Comparison of ENCODE assay signal across 8 cellular contexts in genomic region chr19:38387550-38388309, GRCh38. TPM values are rescaled to one million over a fixed set of nuclear protein-coding genes. Genes with fewer than 3 reads are reported as not detected.
DNase-seq lines count a peak whose midpoint lies in the region; ATAC-seq and TF ChIP-seq lines count a peak whose summit lies in the region.

Gene GGN, minus strand, starts transcription at chr19:38388034. Its CDS starts 773 bp downstream, at chr19:38387261.

- no peaks in the 10 kb centered on the region for H3K9me2 ChIP-seq in PC-9 (ENCODE audit: insufficient read depth)

- intact Hi-C loops in PC-9 (cut with micrococcal nuclease; ENCODE audit: unreplicated experiment): loop anchor here (1.0 to 10.0 kb wide), 4 partner anchors 13 to 483 kb away; partner anchors contain the start of genes PSMD8, SIPA1L3 and WDR87
- intact Hi-C loops in esophagus muscularis mucosa (cut with DNase I): no loop called here

- H3K4me1 ChIP-seq in PC-9 (replicated peaks; ENCODE audit: insufficient read depth) (peaks cover 8% of the 10 kb centered on the region; the same call in 1 of the 2 replicates), esophagus muscularis mucosa (peaks cover 33 to 47% (median 43%) of the 10 kb centered on the region in 4 donors), mucosa of stomach (ENCODE audit: control insufficient read depth, insufficient read depth, low read length) (peaks cover 25% of the 10 kb centered on the region)

- peak within 1 kb of the TSS; percentile 83 for H2AFZ ChIP-seq in PC-9

- no peaks in the 10 kb centered on the region for H3K9me3 Mint-ChIP-seq in activated T-cell treated with anti-CD3 and anti-CD28 coated beads, Interleukin-2, amount 50 U/mL, for 4 hours

- H3K4me3 Mint-ChIP-seq in activated T-cell treated with anti-CD3 and anti-CD28 coated beads, Interleukin-2, amount 50 U/mL, for 4 hours: peak within 1 kb of the TSS; percentile 82

- no peaks in the 10 kb centered on the region for H4K20me1 ChIP-seq in PC-9 (ENCODE audit: insufficient read depth)

- H3K4me3 ChIP-seq in PC-9: peak within 1 kb of the TSS; percentile 71
- H3K4me3 ChIP-seq in esophagus muscularis mucosa: peak within 1 kb of the TSS; percentile 49 to 72 (median 58)
- H3K4me3 ChIP-seq in mucosa of stomach (ENCODE audit: low read length): peak within 1 kb of the TSS; percentile 28

- CTCF ChIA-PET in GM10248 (lab: Yijun Ruan, JAX): interaction anchor here (0.7 to 4.0 kb wide), 6 partner anchors 9 to 158 kb away, joined by 3 to 43 read pairs (median 4); partner anchors contain the start of genes CATSPERG, FAM98C and PSMD8
- CTCF ChIA-PET in PC-9 (lab: Charles Lee): interaction anchor here (0.5 to 3.0 kb wide), 7 partner anchors 14 to 954 kb away, joined by 3 to 29 read pairs (median 8); partner anchors contain the start of genes C19orf33, FAM98C, PSMD8 and SAMD4B

- TF ChIP-seq EP300 in esophagus muscularis mucosa (IDR thresholded peaks at IDR 0.05): no peak

- ATAC-seq in activated T-cell treated with anti-CD3 and anti-CD28 coated beads, Interleukin-2, amount 50 U/mL, for 4 hours: peak; percentile 72 to 77
- no peak for ATAC-seq in GM21529 (IDR thresholded peaks at IDR 0.05; ENCODE audit: unreplicated experiment)

- POLR2A ChIA-PET in GM10248 (lab: Yijun Ruan, JAX): interaction anchor here (0.6 to 2.3 kb wide), 4 partner anchors 13 to 461 kb away, joined by 3 to 40 read pairs (median 7); partner anchors contain the start of genes FAM98C and PSMD8
- POLR2A ChIA-PET in PC-9 (lab: Charles Lee; ENCODE audit: unreplicated experiment): interaction anchor here (0.5 to 1.5 kb wide), 12 partner anchors 11 to 1048 kb away, joined by 3 to 34 read pairs (median 8); partner anchors contain the start of genes ACTN4, FAM98C, PSMD8 and RPS16

- H3K36me3 ChIP-seq in PC-9 (ENCODE audit: low read depth) (no peaks in the 10 kb centered on the region), esophagus muscularis mucosa (peaks cover 18 to 38% (median 37%) of the 10 kb centered on the region in 4 donors), mucosa of stomach (ENCODE audit: control insufficient read depth, insufficient read depth, low read length) (peaks cover 6% of the 10 kb centered on the region)

- BruUV-seq in PC-9 (replicated peaks; lab: Mats Ljungman, UMichigan): no TSS peak

- no peaks in the 10 kb centered on the region for H3K27me3 ChIP-seq in PC-9 (ENCODE audit: insufficient read depth, low read depth)
- peaks cover 0 to 64% (median 4%) of the 10 kb centered on the region in 4 donors for H3K27me3 ChIP-seq in esophagus muscularis mucosa
- peaks cover 31% of the 10 kb centered on the region for H3K27me3 ChIP-seq in mucosa of stomach (ENCODE audit: control insufficient read depth, insufficient read depth, low read length)

- no peak for TF ChIP-seq POLR2A in esophagus muscularis mucosa (IDR thresholded peaks at IDR 0.05; ENCODE audit: low read depth)

- H3F3A ChIP-seq in PC-9 (ENCODE audit: insufficient read depth, low read depth): peaks cover 28% of the 10 kb centered on the region; the same call in 1 of the 2 replicates

- no peaks in the 10 kb centered on the region for H3K9me3 ChIP-seq in PC-9 (ENCODE audit: insufficient read depth, low read depth)
- H3K9me3 ChIP-seq in esophagus muscularis mucosa: no peaks in the 10 kb centered on the region
- no peaks in the 10 kb centered on the region for H3K9me3 ChIP-seq in mucosa of stomach (ENCODE audit: control insufficient read depth, low read length)

- peaks cover 18% of the 10 kb centered on the region for H3K36me3 Mint-ChIP-seq in activated T-cell treated with anti-CD3 and anti-CD28 coated beads, Interleukin-2, amount 50 U/mL, for 4 hours (ENCODE audit: insufficient read depth)

- no peaks in the 10 kb centered on the region for H3K79me2 ChIP-seq in PC-9 (ENCODE audit: low read depth)

- 1% methylated on average over 45 of the region's 50 CpGs for WGBS in esophagus muscularis mucosa

- H3K9ac ChIP-seq in mucosa of stomach (ENCODE audit: low read length): peak within 1 kb of the TSS; percentile 53

- H3K27ac ChIP-seq in PC-9 (peak within 1 kb of the TSS; percentile 36; the same call in 1 of the 2 replicates), esophagus muscularis mucosa (replicated peaks in 1 of 4) (peak within 1 kb of the TSS; percentile 40 to 75 (median 72))

- peak within 1 kb of the TSS; percentile 81 for H3K4me2 ChIP-seq in PC-9

- TF ChIP-seq CTCF in GM10248 (IDR thresholded peaks at IDR 0.05; ENCODE audit: control extremely low read depth, extremely low read depth, low read depth, missing control alignments): no peak
- TF ChIP-seq CTCF in PC-9 (conservative IDR thresholded peaks at IDR 0.05): no peak
- TF ChIP-seq CTCF in esophagus muscularis mucosa (IDR thresholded peaks at IDR 0.05): no peak

- H3K27me3 Mint-ChIP-seq in activated T-cell treated with anti-CD3 and anti-CD28 coated beads, Interleukin-2, amount 50 U/mL, for 4 hours (ENCODE audit: low read depth): peaks cover 10% of the 10 kb centered on the region

- DNase-seq in GM10248 (ENCODE audit: extremely low spot score): peak; percentile 87
- DNase-seq in HuH-7 (ENCODE audit: low spot score): peak; percentile 99
- peak; percentile 81 to 93 for DNase-seq in PC-9
- DNase-seq in activated T-cell treated with anti-CD3 and anti-CD28 coated beads, Interleukin-2, amount 50 U/mL, for 4 hours: peak; percentile 70
- DNase-seq in esophagus muscularis mucosa (ENCODE audit: extremely low spot score): no peak
- peak; percentile 44 to 54 for DNase-seq in stimulated activated CD8-positive, alpha-beta memory T cell treated with anti-CD3 and anti-CD28 coated beads, Interleukin-4, amount 100 ng/mL, for 1 hour (ENCODE audit: low read depth in 2 of 2, low spot score in 1 of 2)

- H3K4me1 Mint-ChIP-seq in activated T-cell treated with anti-CD3 and anti-CD28 coated beads, Interleukin-2, amount 50 U/mL, for 4 hours (ENCODE audit: low read depth): peaks cover 21% of the 10 kb centered on the region

RNA-seq across cellular contexts. Expression of gene GGN, which starts in this region (rescaled TPM):
- 1.0 and 2.1 TPM in 2 replicates for total RNA-seq in PC-9 (2021)
- total RNA-seq in activated T-cell treated with anti-CD3 and anti-CD28 coated beads, Interleukin-2, amount 50 U/mL, for 4 hours: under 1 TPM in 2 of 3 donors, not detected in 1; 0.11 TPM
- total RNA-seq in esophagus muscularis mucosa: 1 to 10 TPM in 1 of 4 donors, under 1 TPM in 2, not detected in 1; 0.33 to 2.2 (median 0.91) TPM

Comparison
In these comparisons a context has a peak if more than half of its experiments do, and no peak if none do; other contexts are left out.
1. Peak in DNase-seq and ATAC-seq in activated T-cell treated with anti-CD3 and anti-CD28 coated beads, Interleukin-2, amount 50 U/mL, for 4 hours; RNA of the gene not detected or under 1 TPM.